ENCODE assay signal across 1 cellular context in the genomic region with DNA sequence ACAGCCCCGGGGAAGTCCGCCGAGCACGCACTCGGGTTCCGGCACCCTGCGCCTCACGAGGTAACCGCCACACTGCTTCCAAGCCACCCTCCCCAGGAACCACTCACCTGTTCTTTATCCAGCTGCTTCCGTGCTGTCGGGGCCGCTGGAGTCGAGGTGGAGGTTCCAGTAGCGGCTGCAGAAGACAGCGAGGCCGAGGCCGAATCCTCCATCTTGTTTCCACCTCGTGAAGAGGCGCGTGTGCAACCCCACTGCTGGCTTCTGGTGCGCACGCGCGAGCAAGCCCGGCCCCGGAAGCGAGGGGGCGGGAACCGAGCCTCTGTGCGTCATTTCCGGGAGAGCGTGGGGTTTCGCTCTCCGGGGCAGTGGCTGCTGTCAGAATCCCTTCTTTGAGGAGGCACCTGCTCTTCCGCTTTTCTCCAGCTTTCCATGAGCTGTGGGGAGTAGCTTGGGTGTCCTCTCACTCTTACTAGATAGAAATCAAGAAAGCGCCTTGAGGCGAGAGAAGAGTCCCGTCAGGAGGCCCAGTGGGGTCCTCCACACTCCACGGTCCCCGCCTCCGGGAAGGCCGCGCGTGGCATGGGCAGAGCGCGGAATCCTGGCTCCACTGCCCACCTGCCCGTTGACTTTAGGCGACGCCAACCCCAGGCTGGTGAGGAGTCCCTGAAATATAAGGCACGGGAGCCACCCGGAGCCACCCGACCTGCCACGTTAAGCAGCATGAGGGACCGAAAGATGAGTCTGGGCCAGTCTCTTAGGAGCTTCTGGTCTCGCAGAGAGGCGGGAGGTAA.
TF ChIP-seq lines count a peak whose summit lies in the region.

A gene (minus strand): TSS at position 242 of the 791 bp plus-strand sequence. CDS start 30 bp downstream, at position 212.

TF ChIP-seq in IMR-90, 13 proteins besides CTCF, POLR2A, EP300 and RAD21 (continued from another document):
- TF ChIP-seq CHD1 (IDR thresholded peaks at IDR 0.05; ENCODE audit: low read depth, low read length) (no peak), MAZ (IDR thresholded peaks at IDR 0.05; ENCODE audit: borderline replicate concordance, low read depth, low read length) (peak; percentile 80; the same call in 1 of the 2 replicates), CEBPB (IDR thresholded peaks at IDR 0.05; ENCODE audit: low read depth, low read length) (0 out of 2 replicates have a peak, but pooled peaks have one; percentile 16)
